9 cellular contexts compared by ENCODE assay signal in the genomic region with DNA sequence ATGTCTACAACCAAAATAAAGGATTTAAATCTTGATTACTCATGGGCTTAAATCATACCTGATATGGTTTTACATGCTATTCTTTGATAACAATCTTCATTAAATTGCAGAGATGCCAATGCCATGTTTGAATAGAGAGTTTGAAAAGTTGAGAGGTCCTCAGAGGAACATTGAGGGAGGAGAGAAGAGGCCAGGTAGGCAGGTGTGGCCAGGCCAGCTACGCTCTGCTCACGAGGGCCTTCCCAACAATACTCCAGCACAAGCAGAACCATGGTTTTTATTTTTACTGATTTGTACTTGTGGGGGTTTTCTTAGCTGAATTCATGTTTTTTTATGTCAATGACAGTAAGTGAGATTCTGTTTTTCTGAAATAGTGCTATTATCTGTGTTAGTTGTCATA.
"Had no signal": no experiment of that assay in that cellular context is flagged by ENCODE, and none has a peak within 500 bp of the region (broad histone marks: within the 10 kb centered on the region; RNA-seq: fewer than 3 reads in every experiment).

No MANE protein-coding gene starts in this region.

- H3K9me3 Mint-ChIP-seq: GM23338 had no signal

- ATAC-seq: GM23338, HCT116 had no signal

- H3K36me3 ChIP-seq: HAP-1 had no signal

- H3K4me1 Mint-ChIP-seq: GM23338 had no signal

- H3K27ac ChIP-seq: GM23248 had no signal

- H3K9me3 ChIP-seq: HAP-1 had no signal

- DNase-seq: GM23248, GOT3, H7, H9, HCEC 1CT, HFFc6 had no signal

- H3K4me3 Mint-ChIP-seq: GM23338, H9, HFFc6 had no signal

- H3K27ac Mint-ChIP-seq: GM23338, H9, HFFc6 had no signal

- H3K4me3 ChIP-seq: GM23248, GM23338, HAP-1 had no signal

- H3K4me1 ChIP-seq: HAP-1 had no signal
